8 cellular contexts compared by ENCODE assay signal in the genomic region with DNA sequence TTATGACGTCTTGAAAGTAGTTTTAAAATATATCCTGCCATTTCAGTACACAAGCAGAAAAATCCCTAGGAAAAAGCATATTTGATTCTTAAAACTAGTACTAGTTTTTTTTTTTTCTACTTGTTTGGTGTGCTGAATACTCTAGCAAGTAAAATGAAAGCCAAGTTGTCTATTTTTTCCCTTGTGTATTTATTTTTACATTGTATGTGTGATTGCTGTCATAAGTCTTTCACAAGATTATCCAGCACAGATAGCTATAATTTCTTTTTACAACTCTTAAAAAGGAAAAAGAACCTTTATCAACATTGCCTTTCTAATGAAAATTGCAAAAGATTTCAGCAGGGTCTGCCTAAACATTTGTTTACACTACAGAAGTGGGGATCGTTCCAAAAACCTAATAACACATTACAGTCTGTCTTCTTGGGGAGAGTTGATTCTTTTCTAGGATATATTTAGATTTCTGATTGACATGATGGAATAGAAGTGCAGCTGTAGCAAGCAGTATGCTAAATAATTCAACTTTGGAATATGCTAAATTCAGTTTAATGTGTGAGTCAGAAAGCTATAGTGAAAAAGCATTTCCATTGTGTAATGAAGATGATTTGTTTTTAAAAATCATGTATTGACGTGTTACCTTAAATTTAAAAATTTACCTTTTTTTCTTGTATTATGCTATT. TPM values are rescaled to one million over a fixed set of nuclear protein-coding genes. Genes with fewer than 3 reads are reported as not detected.
DNase-seq lines count a peak whose midpoint lies in the region; ATAC-seq, FAIRE-seq and TF ChIP-seq lines count a peak whose summit lies in the region.

No MANE protein-coding gene starts in this region.

- H3K27me3 ChIP-seq in CD8-positive, alpha-beta memory T cell (ENCODE audit: insufficient read depth, low read length, poor library complexity, severe bottlenecking): no peaks in the 10 kb centered on the region
- no peaks in the 10 kb centered on the region for H3K27me3 ChIP-seq in MG63
- H3K27me3 ChIP-seq in ectodermal cell (ENCODE audit: control insufficient read depth, insufficient read depth, low read length, poor library complexity, severe bottlenecking): no peaks in the 10 kb centered on the region

- peaks cover 0 to 43% (median 5%) of the 10 kb centered on the region in 3 donors for H3K36me3 Mint-ChIP-seq in CD8-positive, alpha-beta memory T cell
- peaks cover 2% of the 10 kb centered on the region for H3K36me3 Mint-ChIP-seq in neural crest cell (ENCODE audit: low read depth)

- peak overlapping the region; percentile 93 to 100 (median 99) for H3K4me3 Mint-ChIP-seq in CD8-positive, alpha-beta memory T cell
- peak overlapping the region; percentile 96 for H3K4me3 Mint-ChIP-seq in neural crest cell

- ATAC-seq in GM21390 (IDR thresholded peaks at IDR 0.05; ENCODE audit: unreplicated experiment): no peak

- no peak for TF ChIP-seq CTCF in neural crest cell (conservative IDR thresholded peaks at IDR 0.05)

- H3K4me3 ChIP-seq in CD8-positive, alpha-beta memory T cell (ENCODE audit: low read length): peak overlapping the region; percentile 92
- peak overlapping the region; percentile 99 for H3K4me3 ChIP-seq in MG63
- H3K4me3 ChIP-seq in ectodermal cell (ENCODE audit: insufficient read depth, low read depth, low read length): peak overlapping the region; percentile 87

- H3K27ac ChIP-seq in CD8-positive, alpha-beta memory T cell (ENCODE audit: low read depth, low read length): no peak overlapping the region
- no peak overlapping the region for H3K27ac ChIP-seq in ectodermal cell (ENCODE audit: insufficient read depth, low read depth, low read length, poor library complexity, severe bottlenecking)

- DNase-seq in CD8-positive, alpha-beta memory T cell: no peak
- DNase-seq in MG63 (no peak), neural crest cell (ENCODE audit: low read depth, low spot score) (no peak), NCI-H748 (lab: John Stamatoyannopoulos, UW; ENCODE audit: unreplicated experiment) (no peak), kidney tubule cell (ENCODE audit: low spot score) (no peak), HTR-8/SVneo (ENCODE audit: insufficient read length, low spot score) (no peak)

- peaks cover 0 to 4% of the 10 kb centered on the region in 2 donors for H3K27me3 Mint-ChIP-seq in CD8-positive, alpha-beta memory T cell
- no peaks in the 10 kb centered on the region for H3K27me3 Mint-ChIP-seq in neural crest cell (ENCODE audit: low read depth)

- CTCF ChIA-PET in CD8-positive, alpha-beta memory T cell (lab: Charles Lee): no interaction called here

- no CpG with 5 or more reads among the region's 3 CpGs for WGBS in ectodermal cell, 2 experiments

- H3K4me1 Mint-ChIP-seq in CD8-positive, alpha-beta memory T cell: peaks cover 55 to 71% (median 64%) of the 10 kb centered on the region in 3 donors
- peaks cover 41% of the 10 kb centered on the region for H3K4me1 Mint-ChIP-seq in neural crest cell

- H3K9me3 Mint-ChIP-seq in CD8-positive, alpha-beta memory T cell: no peaks in the 10 kb centered on the region
- no peaks in the 10 kb centered on the region for H3K9me3 Mint-ChIP-seq in neural crest cell

- no peak for FAIRE-seq in HTR-8/SVneo (lab: Jason Lieb, UNC)

- H3K9me3 ChIP-seq in CD8-positive, alpha-beta memory T cell (ENCODE audit: low read length): no peaks in the 10 kb centered on the region
- H3K9me3 ChIP-seq in MG63 (no peaks in the 10 kb centered on the region), ectodermal cell (ENCODE audit: control insufficient read depth, low read length) (no peaks in the 10 kb centered on the region)

- H3K27ac Mint-ChIP-seq in CD8-positive, alpha-beta memory T cell: peak overlapping the region in 4 of 8 donors; percentile 24 to 99 (median 34)
- H3K27ac Mint-ChIP-seq in neural crest cell (ENCODE audit: unreplicated experiment): no peak overlapping the region

- H3K36me3 ChIP-seq in CD8-positive, alpha-beta memory T cell (ENCODE audit: insufficient read depth, low read length): no peaks in the 10 kb centered on the region
- H3K36me3 ChIP-seq in MG63 (peaks cover 43% of the 10 kb centered on the region), ectodermal cell (ENCODE audit: control insufficient read depth, insufficient read depth, low read length) (no peaks in the 10 kb centered on the region)

- POLR2A ChIA-PET in CD8-positive, alpha-beta memory T cell (lab: Charles Lee): no interaction called here

- H3K4me1 ChIP-seq in CD8-positive, alpha-beta memory T cell (ENCODE audit: insufficient read depth, low read length): peaks cover 30% of the 10 kb centered on the region
- no peaks in the 10 kb centered on the region for H3K4me1 ChIP-seq in ectodermal cell (ENCODE audit: control insufficient read depth, insufficient read depth, low read length)

RNA-seq across cellular contexts. Expression of a gene that starts 2.5 kb away (rescaled TPM):
- total RNA-seq in CD8-positive, alpha-beta memory T cell: 100 to 1,000 TPM; 108 to 114 TPM
- polyA plus RNA-seq in CD8-positive, alpha-beta memory T cell: 75.3 TPM
- 50.0 and 79.3 TPM in 2 replicates for total RNA-seq in MG63 (2014; rRNA removed; shearing (Covaris generic); ENCODE audit: low replicate concordance)
- 57.6 TPM for polyA plus RNA-seq in ectodermal cell (2013, experiment 1 of 4)
- 52.2 TPM for polyA plus RNA-seq in ectodermal cell (2013, experiment 2 of 4)
- polyA plus RNA-seq in ectodermal cell (2013, experiment 3 of 4): 37.4 TPM
- 41.8 TPM for polyA plus RNA-seq in ectodermal cell (2013, experiment 4 of 4)
- 61.2 and 62.7 TPM in 2 replicates for total RNA-seq in neural crest cell
